ENCODE assay signal across 2 cellular contexts in the genomic region with DNA sequence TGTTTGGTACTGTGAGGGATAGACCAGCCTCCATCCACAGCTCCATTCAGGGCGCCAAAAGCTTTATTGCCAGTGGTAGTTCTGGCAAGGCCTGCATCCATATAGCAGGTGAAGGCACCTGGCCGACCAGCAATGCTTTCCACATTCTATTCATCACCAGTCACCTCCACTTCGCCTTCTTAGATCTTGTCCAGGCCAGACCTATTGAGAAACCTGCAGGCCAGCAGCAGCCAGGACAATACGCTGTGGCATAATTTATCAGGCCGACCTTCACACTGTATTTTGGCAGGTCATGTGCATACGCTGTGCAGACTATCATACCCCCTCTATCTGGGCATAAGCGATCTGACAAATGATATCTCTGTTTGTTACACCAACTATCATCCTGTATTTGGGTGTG.
TF ChIP-seq lines count a peak whose summit lies in the region.

No MANE protein-coding gene starts in this region.

TF ChIP-seq in HCT116, 20 proteins besides CTCF, POLR2A, EP300 and RAD21:
- no peak for TF ChIP-seq EZH2 (IDR thresholded peaks at IDR 0.05)
- no peak for TF ChIP-seq POLR2AphosphoS5 (IDR thresholded peaks at IDR 0.05; ENCODE audit: low read depth, low read length)
- no peak for TF ChIP-seq REST (IDR thresholded peaks at IDR 0.05; ENCODE audit: low read depth)

TF ChIP-seq in H1, 55 proteins besides CTCF, POLR2A, EP300 and RAD21:
- no peak for TF ChIP-seq SP4 (IDR thresholded peaks at IDR 0.05; ENCODE audit: low read length)
- TF ChIP-seq GABPA (IDR thresholded peaks at IDR 0.05; ENCODE audit: borderline replicate concordance, insufficient read depth, low read length), result no peak
- no peak for TF ChIP-seq TAF1 (IDR thresholded peaks at IDR 0.05; ENCODE audit: low read depth, low read length)
- no peak for TF ChIP-seq CHD7 (IDR thresholded peaks at IDR 0.05; ENCODE audit: insufficient replicate concordance, low read length)
- TF ChIP-seq, protein P1, sequence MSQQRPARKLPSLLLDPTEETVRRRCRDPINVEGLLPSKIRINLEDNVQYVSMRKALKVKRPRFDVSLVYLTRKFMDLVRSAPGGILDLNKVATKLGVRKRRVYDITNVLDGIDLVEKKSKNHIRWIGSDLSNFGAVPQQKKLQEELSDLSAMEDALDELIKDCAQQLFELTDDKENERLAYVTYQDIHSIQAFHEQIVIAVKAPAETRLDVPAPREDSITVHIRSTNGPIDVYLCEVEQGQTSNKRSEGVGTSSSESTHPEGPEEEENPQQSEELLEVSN (IDR thresholded peaks at IDR 0.05), result no peak
- no peak for TF ChIP-seq SP1 (IDR thresholded peaks at IDR 0.05; ENCODE audit: low read depth, low read length)
- TF ChIP-seq CHD2 (IDR thresholded peaks at IDR 0.05; ENCODE audit: low read length), result no peak
- no peak for TF ChIP-seq EZH2 (IDR thresholded peaks at IDR 0.05; ENCODE audit: low read depth, low read length, severe bottlenecking)
- no peak for TF ChIP-seq SP2 (IDR thresholded peaks at IDR 0.05; ENCODE audit: low read length)
- TF ChIP-seq CREB1 (IDR thresholded peaks at IDR 0.05), result no peak
- TF ChIP-seq BRCA1 (IDR thresholded peaks at IDR 0.05; ENCODE audit: low read depth, low read length), result no peak
- TF ChIP-seq KDM5A (IDR thresholded peaks at IDR 0.05; ENCODE audit: low read length), result no peak
- TF ChIP-seq, protein P2, sequence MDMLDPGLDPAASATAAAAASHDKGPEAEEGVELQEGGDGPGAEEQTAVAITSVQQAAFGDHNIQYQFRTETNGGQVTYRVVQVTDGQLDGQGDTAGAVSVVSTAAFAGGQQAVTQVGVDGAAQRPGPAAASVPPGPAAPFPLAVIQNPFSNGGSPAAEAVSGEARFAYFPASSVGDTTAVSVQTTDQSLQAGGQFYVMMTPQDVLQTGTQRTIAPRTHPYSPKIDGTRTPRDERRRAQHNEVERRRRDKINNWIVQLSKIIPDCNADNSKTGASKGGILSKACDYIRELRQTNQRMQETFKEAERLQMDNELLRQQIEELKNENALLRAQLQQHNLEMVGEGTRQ (IDR thresholded peaks at IDR 0.05; ENCODE audit: low read length), result no peak
- no peak for TF ChIP-seq BCL11A (IDR thresholded peaks at IDR 0.05; ENCODE audit: low read depth in 2 of 2, low read length in 2 of 2)
- no peak for TF ChIP-seq CBX5 (IDR thresholded peaks at IDR 0.05; ENCODE audit: low read depth, low read length)
- no peak for TF ChIP-seq CBX8 (IDR thresholded peaks at IDR 0.05; ENCODE audit: borderline replicate concordance, low read depth, low read length)
- no peak for TF ChIP-seq EGR1 (IDR thresholded peaks at IDR 0.05; ENCODE audit: borderline replicate concordance, low read depth, low read length)
- no peak for TF ChIP-seq POLR2AphosphoS5 (IDR thresholded peaks at IDR 0.05; ENCODE audit: low read depth, low read length)
- TF ChIP-seq SRF (IDR thresholded peaks at IDR 0.05; ENCODE audit: low read depth, low read length), result no peak
